ENCODE assay signal across 18 cellular contexts in genomic region chr13:109745060-109745459, GRCh38. TPM values are rescaled to one million over a fixed set of nuclear protein-coding genes. Genes with fewer than 3 reads are reported as not detected.
DNase-seq lines count a peak whose midpoint lies in the region; ATAC-seq and TF ChIP-seq lines count a peak whose summit lies in the region.
"Had no signal": no experiment of that assay in that cellular context is flagged by ENCODE, and none has a peak within 500 bp of the region (broad histone marks: within the 10 kb centered on the region; RNA-seq: fewer than 3 reads in every experiment).

No MANE protein-coding gene starts in this region.

- no peak overlapping the region for H4K91ac ChIP-seq in neuronal stem cell (ENCODE audit: low read depth, low read length, poor library complexity)

- H3K4me1 Mint-ChIP-seq in CD8-positive, alpha-beta T cell (ENCODE audit: low read depth) = peaks cover 4% of the 10 kb centered on the region
- H3K4me1 Mint-ChIP-seq in stimulated activated effector memory CD8-positive, alpha-beta T cell treated with anti-CD3 and anti-CD28 coated beads, Interleukin-12 subunit alpha, Interleukin-12 subunit beta, amount 100 ng/mL, for 72 hours = peaks cover 14% of the 10 kb centered on the region
- H3K4me1 Mint-ChIP-seq: IgD-negative memory B cell had no signal

- H3K4me2 ChIP-seq in neuronal stem cell (ENCODE audit: insufficient read depth, low read length, poor library complexity, severe bottlenecking) (no peak overlapping the region), SK-N-SH (no peak overlapping the region)

- H3K27ac ChIP-seq in A673 (ENCODE audit: low read depth, low read length, poor library complexity, severe bottlenecking) (peak overlapping the region; percentile 70), VCaP (peak overlapping the region; percentile 31), neuronal stem cell (replicated peaks; ENCODE audit: low read length) (no peak overlapping the region), SK-N-SH (ENCODE audit: low read depth in 2 of 2, low read length in 1 of 2) (peak overlapping the region in 1 of 2 experiments; percentile 98; a peak in 2 of 4 replicates)
- H3K27ac ChIP-seq in CD8-positive, alpha-beta T cell (ENCODE audit: low read depth, low read length) = no peak overlapping the region

- peak overlapping the region; percentile 86 for H3K18ac ChIP-seq in neuronal stem cell (ENCODE audit: low read length)

- no peaks in the 10 kb centered on the region for H3K36me3 ChIP-seq in A673 (ENCODE audit: insufficient read depth, low read length, poor library complexity, severe bottlenecking)
- no peaks in the 10 kb centered on the region for H3K36me3 ChIP-seq in neuronal stem cell (replicated peaks in 1 of 2; ENCODE audit: control insufficient read depth in 2 of 2, insufficient read depth in 2 of 2, low read length in 2 of 2)
- no peaks in the 10 kb centered on the region for H3K36me3 ChIP-seq in SK-N-SH (replicated peaks in 1 of 2; ENCODE audit: control insufficient read depth in 1 of 2, insufficient read depth in 2 of 2, low read length in 1 of 2)
- no peaks in the 10 kb centered on the region for H3K36me3 ChIP-seq in CD8-positive, alpha-beta T cell (ENCODE audit: insufficient read depth, low read length)

- no peak overlapping the region for H3K4me3 Mint-ChIP-seq in CD8-positive, alpha-beta T cell
- no peak overlapping the region for H3K4me3 Mint-ChIP-seq in stimulated activated effector memory CD8-positive, alpha-beta T cell treated with anti-CD3 and anti-CD28 coated beads, Interleukin-12 subunit alpha, Interleukin-12 subunit beta, amount 100 ng/mL, for 72 hours
- H3K4me3 Mint-ChIP-seq: CD14-positive monocyte, IgD-negative memory B cell had no signal

- H3K9me3 ChIP-seq in A673 (ENCODE audit: low read depth, low read length, poor library complexity, severe bottlenecking) = no peaks in the 10 kb centered on the region
- H3K9me3 ChIP-seq in neuronal stem cell (replicated peaks in 1 of 2; ENCODE audit: control insufficient read depth in 2 of 2, insufficient read depth in 1 of 2, low read depth in 1 of 2, low read length in 2 of 2) = peaks cover 1 to 2% of the 10 kb centered on the region in 2 donors
- no peaks in the 10 kb centered on the region for H3K9me3 ChIP-seq in SK-N-SH
- H3K9me3 ChIP-seq in CD8-positive, alpha-beta T cell (ENCODE audit: low read length) = no peaks in the 10 kb centered on the region

- no peaks in the 10 kb centered on the region for H3K9me2 ChIP-seq in SK-N-SH

- H3K4me1 ChIP-seq in A673 (ENCODE audit: insufficient read depth, low read length, poor library complexity, severe bottlenecking) (peaks cover 51% of the 10 kb centered on the region), neuronal stem cell (ENCODE audit: control insufficient read depth in 2 of 2, insufficient read depth in 1 of 2, low read depth in 1 of 2, low read length in 2 of 2) (peaks cover under 1 to 6% of the 10 kb centered on the region in 2 donors), SK-N-SH (ENCODE audit: control insufficient read depth in 1 of 2, insufficient read depth in 2 of 2, low read depth in 1 of 2, low read length in 1 of 2) (peaks cover 12 to 45% of the 10 kb centered on the region in 2 experiments)
- H3K4me1 ChIP-seq in CD8-positive, alpha-beta T cell (ENCODE audit: insufficient read depth, low read length) = peaks cover 4% of the 10 kb centered on the region

- H3K27me3 ChIP-seq in A673 (replicated peaks; ENCODE audit: insufficient read depth, low read depth, low read length, poor library complexity) = no peaks in the 10 kb centered on the region
- no peaks in the 10 kb centered on the region for H3K27me3 ChIP-seq in neuronal stem cell (ENCODE audit: control insufficient read depth in 3 of 3, insufficient read depth in 3 of 3, low read depth in 1 of 3, low read length in 3 of 3)
- H3K27me3 ChIP-seq in SK-N-SH (ENCODE audit: insufficient read depth) = no peaks in the 10 kb centered on the region
- H3K27me3 ChIP-seq in CD8-positive, alpha-beta T cell (ENCODE audit: insufficient read depth, low read length) = no peaks in the 10 kb centered on the region

- H2AFZ ChIP-seq in neuronal stem cell (ENCODE audit: low read length) (no peak overlapping the region), SK-N-SH (ENCODE audit: low read depth) (no peak overlapping the region)

- no peaks in the 10 kb centered on the region for H3K36me3 Mint-ChIP-seq in CD8-positive, alpha-beta T cell
- H3K36me3 Mint-ChIP-seq in stimulated activated effector memory CD8-positive, alpha-beta T cell treated with anti-CD3 and anti-CD28 coated beads, Interleukin-12 subunit alpha, Interleukin-12 subunit beta, amount 100 ng/mL, for 72 hours = peaks cover 4% of the 10 kb centered on the region
- H3K36me3 Mint-ChIP-seq: CD14-positive monocyte had no signal

- peak overlapping the region; percentile 46 for H2BK15ac ChIP-seq in neuronal stem cell (ENCODE audit: low read length)

- WGBS in neuronal stem cell (ENCODE audit: extremely low coverage in 2 of 2, insufficient read length in 2 of 2, insufficient replicate concordance in 1 of 2), 2 donors = no CpG with 5 or more reads among the region's 19 CpGs
- 89% methylated on average over 17 of the region's 19 CpGs for WGBS in SK-N-SH (ENCODE audit: low lambda C conversion rate)

- no peaks in the 10 kb centered on the region for H3K79me2 ChIP-seq in SK-N-SH (ENCODE audit: insufficient read depth)

- no peak overlapping the region for H2BK12ac ChIP-seq in neuronal stem cell (ENCODE audit: low read length)

- H3K9ac ChIP-seq in neuronal stem cell (ENCODE audit: low read depth, low read length, poor library complexity) (no peak overlapping the region), SK-N-SH (no peak overlapping the region)

- peaks cover 3% of the 10 kb centered on the region for H3K27me3 Mint-ChIP-seq in CD8-positive, alpha-beta T cell (ENCODE audit: low read depth)

- peaks cover 5% of the 10 kb centered on the region for H3F3A ChIP-seq in SK-N-SH (replicated peaks; ENCODE audit: insufficient read depth)

- H3K4ac ChIP-seq in neuronal stem cell (ENCODE audit: low read length) = no peak overlapping the region

- intact Hi-C loops in A673 (cut with micrococcal nuclease; ENCODE audit: unreplicated experiment) = no loop called here
- intact Hi-C loops in CD8-positive, alpha-beta T cell (cut with DNase I, micrococcal nuclease) = no loop called here

- H2BK5ac ChIP-seq in neuronal stem cell (ENCODE audit: low read length) = no peak overlapping the region

- H2AK5ac ChIP-seq in neuronal stem cell (ENCODE audit: low read depth, low read length) = peak overlapping the region; percentile 45

- no peak overlapping the region for H3K23ac ChIP-seq in neuronal stem cell (ENCODE audit: low read depth, low read length, poor library complexity)

- no peak overlapping the region for H4K8ac ChIP-seq in neuronal stem cell (ENCODE audit: low read depth, low read length)

- no peak for TF ChIP-seq CTCF in A673 (conservative IDR thresholded peaks at IDR 0.05; ENCODE audit: low read depth, low read length)
- TF ChIP-seq CTCF in HFF-Myc (IDR thresholded peaks at IDR 0.05; ENCODE audit: low read depth, low read length, missing control alignments) = no peak
- no peak for TF ChIP-seq CTCF in VCaP (conservative IDR thresholded peaks at IDR 0.05)
- no peak for TF ChIP-seq CTCF in SK-N-SH (IDR thresholded peaks at IDR 0.05)
- TF ChIP-seq CTCF in CD8-positive, alpha-beta T cell (IDR thresholded peaks at IDR 0.05) = no peak

- POLR2A ChIA-PET in A673 (lab: Charles Lee; ENCODE audit: low non-redundant PET) (no interaction called here), SK-N-SH (lab: Yijun Ruan, JAX) (interaction anchor here (0.5 to 2.9 kb wide), 4 partner anchors 14 to 79 kb away, joined by 3 to 12 read pairs (median 4); no protein-coding TSS in a partner anchor)
- POLR2A ChIA-PET in CD8-positive, alpha-beta T cell (lab: Charles Lee) = no interaction called here

- CTCF ChIA-PET in A673 (lab: Charles Lee) (no interaction called here), SK-N-SH (lab: Yijun Ruan, JAX) (interaction anchor here (1.0 to 1.9 kb wide), 6 partner anchors 12 to 77 kb away, joined by 3 to 10 read pairs (median 5); no protein-coding TSS in a partner anchor)
- CTCF ChIA-PET in CD8-positive, alpha-beta T cell (lab: Charles Lee) = interaction anchor here (1.2 kb wide), 1 partner anchor 40 kb away, joined by 3 read pairs; no protein-coding TSS in a partner anchor

- no peak overlapping the region for H2BK120ac ChIP-seq in neuronal stem cell (ENCODE audit: low read depth, low read length)

- no TSS peak for BruUV-seq in A673 (replicated peaks; lab: Mats Ljungman, UMichigan)

- ATAC-seq in CD8-positive, alpha-beta T cell = no peak
- ATAC-seq in stimulated activated effector memory CD8-positive, alpha-beta T cell treated with anti-CD3 and anti-CD28 coated beads, Interleukin-12 subunit alpha, Interleukin-12 subunit beta, amount 100 ng/mL, for 72 hours = no peak

- H3K27ac Mint-ChIP-seq in CD8-positive, alpha-beta T cell = no peak overlapping the region
- no peak overlapping the region for H3K27ac Mint-ChIP-seq in stimulated activated effector memory CD8-positive, alpha-beta T cell treated with anti-CD3 and anti-CD28 coated beads, Interleukin-12 subunit alpha, Interleukin-12 subunit beta, amount 100 ng/mL, for 72 hours
- H3K27ac Mint-ChIP-seq: CD14-positive monocyte, IgD-negative memory B cell had no signal

- DNase-seq in A673 (ENCODE audit: low spot score) (no peak), HFF-Myc (ENCODE audit: extremely low read depth, low read depth) (no peak), neuronal stem cell (ENCODE audit: low spot score) (no peak), SK-N-SH (no peak)
- DNase-seq in CD8-positive, alpha-beta T cell = no peak
- no peak for DNase-seq in stimulated activated effector memory CD8-positive, alpha-beta T cell treated with anti-CD3 and anti-CD28 coated beads, Interleukin-12 subunit alpha, Interleukin-12 subunit beta, amount 100 ng/mL, for 72 hours (ENCODE audit: low spot score in 2 of 2)
- DNase-seq: H7; MV-4-11; NCI-H146; NCI-H1930; NCI-H2107; NCI-H446 treated with DMSO at 0.1 percent for 48 hours; NCI-H526; NCI-H82; NK-92 treated with Interleukin-12 subunit alpha and Interleukin-12 subunit beta, amount 100 ng/mL, for 24 hours had no signal

- H3K4me3 ChIP-seq in A673 (ENCODE audit: low read depth, low read length, poor library complexity, severe bottlenecking) = no peak overlapping the region
- H3K4me3 ChIP-seq in HFF-Myc (replicated peaks; ENCODE audit: low read depth, low read length) = peak overlapping the region; percentile 18; the same call in 1 of the 2 replicates
- no peak overlapping the region for H3K4me3 ChIP-seq in neuronal stem cell (ENCODE audit: low read length in 2 of 2)
- H3K4me3 ChIP-seq in SK-N-SH (ENCODE audit: low read depth in 2 of 2, low read length in 1 of 2) = no peak overlapping the region
- H3K4me3 ChIP-seq in CD8-positive, alpha-beta T cell (ENCODE audit: low read depth, low read length) = no peak overlapping the region

- H3K79me1 ChIP-seq in neuronal stem cell (ENCODE audit: low read depth, low read length) = no peaks in the 10 kb centered on the region

- no peak for TF ChIP-seq RAD21 in SK-N-SH (IDR thresholded peaks at IDR 0.05; ENCODE audit: low read length)

- TF ChIP-seq EP300 in SK-N-SH (IDR thresholded peaks at IDR 0.05; ENCODE audit: borderline replicate concordance in 1 of 2, low read depth in 1 of 2, low read length in 1 of 2) = no peak

- H3K14ac ChIP-seq in neuronal stem cell (ENCODE audit: low read length) = peak overlapping the region; percentile 40

- no peaks in the 10 kb centered on the region for H4K20me1 ChIP-seq in SK-N-SH (ENCODE audit: insufficient read depth)

- H3K9me3 Mint-ChIP-seq in CD8-positive, alpha-beta T cell = no peaks in the 10 kb centered on the region
- H3K9me3 Mint-ChIP-seq in stimulated activated effector memory CD8-positive, alpha-beta T cell treated with anti-CD3 and anti-CD28 coated beads, Interleukin-12 subunit alpha, Interleukin-12 subunit beta, amount 100 ng/mL, for 72 hours = no peaks in the 10 kb centered on the region

RNA-seq across cellular contexts. Expression of gene IRS2, which starts 41.3 kb away (rescaled TPM):
- total RNA-seq in A673 (2021) = 135 TPM in 2 replicates
- 18.1 TPM for polyA plus RNA-seq in neuronal stem cell (2013, experiment 1 of 2)
- 18.9 TPM for polyA plus RNA-seq in neuronal stem cell (2013, experiment 2 of 2)
- polyA plus RNA-seq in SK-N-SH (2012; rRNA removed) = 5.2 and 7.0 TPM in 2 replicates
- polyA plus RNA-seq in SK-N-SH (2012; cell fraction: cytosol; rRNA removed) = 10.6 and 11.1 TPM in 2 replicates
- polyA plus RNA-seq in SK-N-SH (2012; cell fraction: nucleus; rRNA removed) = 9.2 and 9.9 TPM in 2 replicates
- 100 to 1,000 TPM; 197 to 201 TPM for total RNA-seq in CD8-positive, alpha-beta T cell

Comparison
In these comparisons a context has a peak if more than half of its experiments do, and no peak if none do; other contexts are left out.
1. H3K27ac ChIP-seq: peak in A673 (single experiment) and VCaP (single experiment); none in neuronal stem cell (single experiment) and CD8-positive, alpha-beta T cell (single experiment).